ENCODE assay signal across 21 cellular contexts in the genomic region with DNA sequence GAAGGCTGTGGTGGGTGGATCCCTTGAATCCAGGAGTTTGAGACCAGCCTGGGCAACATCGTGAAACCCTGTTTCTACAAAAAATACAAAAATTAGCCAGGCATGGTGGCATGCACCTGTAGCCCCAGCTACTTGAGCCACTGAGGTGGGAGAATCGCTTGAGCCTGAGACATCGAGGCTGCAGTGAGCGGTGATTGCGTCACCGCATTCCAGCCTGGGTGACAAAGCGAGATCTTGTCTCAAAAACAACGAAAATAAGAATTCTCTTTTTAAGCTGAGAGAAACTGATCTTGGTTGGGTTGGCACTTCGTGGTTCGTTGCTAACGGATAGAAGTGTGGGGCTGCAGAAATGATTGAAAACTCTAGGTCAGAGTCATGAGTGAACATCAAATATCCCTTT.
A peak's percentile ranks its signal among the peaks of the same experiment; 100 is the strongest.
DNase-seq lines count a peak whose midpoint lies in the region; ATAC-seq, FAIRE-seq and TF ChIP-seq lines count a peak whose summit lies in the region.
"Had no signal": no experiment of that assay in that cellular context is flagged by ENCODE, and none has a peak within 500 bp of the region (broad histone marks: within the 10 kb centered on the region; RNA-seq: fewer than 3 reads in every experiment).

No MANE protein-coding gene starts in this region.

- DNase-seq in HepG2 (ENCODE audit: low spot score) (no peak), right lobe of liver (no peak), H1 (ENCODE audit: low read depth in 1 of 2, low spot score in 2 of 2) (no peak), GM10266 (ENCODE audit: extremely low spot score) (no peak), T-helper 1 cell (no peak), frontal cortex (ENCODE audit: low spot score in 2 of 2) (no peak)
- DNase-seq: C1 segment of cervical spinal cord; Calu3; CD4-positive, alpha-beta memory T cell; COR-L47; DMS53; DMS79 treated with DMSO at 0.1 percent for 48 hours; H9 had no signal

- no peak overlapping the region for H3K9ac ChIP-seq in HepG2 (ENCODE audit: insufficient read depth, low read depth, low read length)
- no peak overlapping the region for H3K9ac ChIP-seq in H1 (replicated peaks in 1 of 4; ENCODE audit: extremely low read depth in 1 of 4, low read depth in 3 of 4, low read length in 3 of 4)

- peaks cover 0 to 4% of the 10 kb centered on the region in 2 experiments; a peak in 1 of 5 replicates for H3K27me3 ChIP-seq in HepG2 (ENCODE audit: control insufficient read depth in 1 of 2, insufficient read depth in 2 of 2, low read length in 2 of 2)
- no peaks in the 10 kb centered on the region for H3K27me3 ChIP-seq in right lobe of liver
- no peaks in the 10 kb centered on the region for H3K27me3 ChIP-seq in H1 (replicated peaks in 1 of 4; ENCODE audit: control insufficient read depth in 3 of 4, extremely low read depth in 1 of 4, insufficient read depth in 3 of 4, low read length in 3 of 4)

- POLR2A ChIA-PET in HepG2 (lab: Yijun Ruan, JAX) (no interaction called here), H1 (lab: Charles Lee; ENCODE audit: partially characterized antibody) (no interaction called here)

- TF ChIP-seq RAD21 in HepG2 (CRISPR knock-in tag; IDR thresholded peaks at IDR 0.05) (no peak), Ishikawa (IDR thresholded peaks at IDR 0.05; ENCODE audit: low read depth) (no peak), H1 (IDR thresholded peaks at IDR 0.05 in 1 of 2, conservative IDR thresholded peaks at IDR 0.05 in 1 of 2; ENCODE audit: low read depth in 2 of 2, low read length in 2 of 2) (no peak)

- H3K23ac ChIP-seq in H1 (ENCODE audit: insufficient read length): no peak overlapping the region

- H4K20me1 ChIP-seq in HepG2 (ENCODE audit: insufficient read depth, low read length): no peaks in the 10 kb centered on the region
- H4K20me1 ChIP-seq in H1 (replicated peaks in 1 of 2; ENCODE audit: control insufficient read depth in 1 of 2, insufficient read depth in 2 of 2, low read length in 2 of 2): no peaks in the 10 kb centered on the region

- in situ Hi-C loops in HepG2 (cut with HindIII; ENCODE audit: extremely low pct_ligation_motif_present, low pct_unique_long_range_greater_than_20kb): no loop called here

- no peak overlapping the region for H4K8ac ChIP-seq in H1 (ENCODE audit: extremely low read depth, insufficient read depth, low read length)

- TF ChIP-seq POLR2A in HepG2 (IDR thresholded peaks at IDR 0.05; ENCODE audit: insufficient read depth in 1 of 2, low read depth in 2 of 2, low read length in 2 of 2) (no peak), right lobe of liver (IDR thresholded peaks at IDR 0.05) (no peak), H1 (IDR thresholded peaks at IDR 0.05; ENCODE audit: control extremely low read depth in 1 of 2, low read depth in 2 of 2, low read length in 2 of 2) (no peak)

- no peak overlapping the region for H3K56ac ChIP-seq in H1 (replicated peaks; ENCODE audit: insufficient read length, low read depth, low read length)

- CTCF ChIA-PET in HepG2 (lab: Yijun Ruan, JAX; ENCODE audit: low intra/inter-chr PET ratio, low total read pairs): no interaction called here
- CTCF ChIA-PET in H1 (lab: Charles Lee; ENCODE audit: partially characterized antibody): interaction anchor here (1.5 kb wide), 1 partner anchor 33 kb away, joined by 6 read pairs; no protein-coding TSS in a partner anchor

- no peak for FAIRE-seq in HepG2 (lab: Jason Lieb, UNC)
- FAIRE-seq in H1 (lab: Jason Lieb, UNC): no peak
- no peak for FAIRE-seq in frontal cortex (lab: Jason Lieb, UNC)
- FAIRE-seq: A204.1, G401.6, GM12878, GM18507 had no signal

- H3K4me1 ChIP-seq in HepG2 (ENCODE audit: insufficient read depth, low read length): no peaks in the 10 kb centered on the region
- H3K4me1 ChIP-seq in right lobe of liver: no peaks in the 10 kb centered on the region
- H3K4me1 ChIP-seq in H1 (replicated peaks in 1 of 4; ENCODE audit: control insufficient read depth in 3 of 4, insufficient read depth in 4 of 4, low read length in 3 of 4): no peaks in the 10 kb centered on the region

- H4K91ac ChIP-seq in H1 (replicated peaks; ENCODE audit: insufficient read length, low read length): no peak overlapping the region

- no peak overlapping the region for H3K4me2 ChIP-seq in HepG2 (ENCODE audit: low read depth, low read length)
- no peak overlapping the region for H3K4me2 ChIP-seq in H1 (ENCODE audit: insufficient read depth in 1 of 2, low read depth in 2 of 2, low read length in 2 of 2)

- H2BK120ac ChIP-seq in H1 (replicated peaks; ENCODE audit: low read depth, low read length): no peak overlapping the region

- no peak overlapping the region for H4K5ac ChIP-seq in H1 (ENCODE audit: insufficient read length, low read depth, low read length)

- no TSS peak for BruUV-seq in HepG2 (replicated peaks; lab: Mats Ljungman, UMichigan)

- H3K9me3 ChIP-seq in HepG2 (ENCODE audit: low read length): no peaks in the 10 kb centered on the region
- H3K9me3 ChIP-seq in right lobe of liver: no peaks in the 10 kb centered on the region
- no peaks in the 10 kb centered on the region for H3K9me3 ChIP-seq in H1 (ENCODE audit: insufficient read depth in 2 of 2, low read depth in 1 of 2, low read length in 1 of 2)

- ATAC-seq in HepG2 (no peak), right lobe of liver (no peak), GM18502 (IDR thresholded peaks at IDR 0.05; ENCODE audit: poor library complexity, unreplicated experiment) (no peak)
- ATAC-seq: GM12878, HCT116 had no signal

- no peak for TF ChIP-seq EP300 in HepG2 (IDR thresholded peaks at IDR 0.05; ENCODE audit: low read depth in 2 of 2, low read length in 2 of 2)
- no peak for TF ChIP-seq EP300 in HepG2 (CRISPR knock-in tag; IDR thresholded peaks at IDR 0.05; ENCODE audit: borderline replicate concordance)
- TF ChIP-seq EP300 in Ishikawa (IDR thresholded peaks at IDR 0.05; ENCODE audit: borderline replicate concordance): no peak
- TF ChIP-seq EP300 in H1 (IDR thresholded peaks at IDR 0.05; ENCODE audit: borderline replicate concordance in 1 of 2, low read depth in 2 of 2, low read length in 2 of 2): no peak

- TF ChIP-seq CTCF in HepG2 (CRISPR knock-in tag; IDR thresholded peaks at IDR 0.05) (no peak), right lobe of liver (IDR thresholded peaks at IDR 0.05) (no peak), H1 (IDR thresholded peaks at IDR 0.05; ENCODE audit: control extremely low read depth in 1 of 3, insufficient read depth in 1 of 3, low read depth in 1 of 3, low read length in 3 of 3) (no peak), GM10266 (IDR thresholded peaks at IDR 0.05; ENCODE audit: control insufficient read depth, insufficient read depth, low read depth, missing control alignments) (no peak)

- H3K79me2 ChIP-seq in HepG2 (ENCODE audit: insufficient read depth, low read length) (no peaks in the 10 kb centered on the region), H1 (ENCODE audit: control insufficient read depth in 1 of 2, insufficient read depth in 2 of 2, low read length in 2 of 2) (no peaks in the 10 kb centered on the region)

- intact Hi-C loops in HepG2 (cut with micrococcal nuclease; ENCODE audit: unreplicated experiment): no loop called here
- intact Hi-C loops in right lobe of liver (cut with DNase I): no loop called here

- H2BK20ac ChIP-seq in H1 (ENCODE audit: low read length): no peak overlapping the region

- no peak overlapping the region for H3K4ac ChIP-seq in H1 (replicated peaks; ENCODE audit: insufficient read length, low read depth, low read length)

- H3K4me3 ChIP-seq in HepG2 (replicated peaks in 1 of 3; ENCODE audit: insufficient read depth in 1 of 3, low read depth in 2 of 3, low read length in 3 of 3) (no peak overlapping the region), right lobe of liver (no peak overlapping the region), H1 (ENCODE audit: extremely low read depth in 1 of 4, insufficient read depth in 2 of 4, low read depth in 3 of 4, low read length in 4 of 4) (no peak overlapping the region)
- H3K4me3 ChIP-seq: GM12878 had no signal

- H3K27ac ChIP-seq in HepG2 (ENCODE audit: extremely low read length, insufficient read depth, low read length) (no peak overlapping the region), right lobe of liver (no peak overlapping the region), H1 (ENCODE audit: low read depth, low read length) (no peak overlapping the region)
- H3K27ac ChIP-seq: 22Rv1 had no signal

- no peaks in the 10 kb centered on the region for H3K36me3 ChIP-seq in HepG2 (replicated peaks in 1 of 2; ENCODE audit: control insufficient read depth in 1 of 2, insufficient read depth in 2 of 2, low read length in 2 of 2)
- no peaks in the 10 kb centered on the region for H3K36me3 ChIP-seq in right lobe of liver
- no peaks in the 10 kb centered on the region for H3K36me3 ChIP-seq in H1 (ENCODE audit: control insufficient read depth in 2 of 4, insufficient read depth in 4 of 4, low read length in 3 of 4)

- H2AFZ ChIP-seq in HepG2 (ENCODE audit: low read length) (no peak overlapping the region), H1 (ENCODE audit: low read length) (no peak overlapping the region)

- no peaks in the 10 kb centered on the region for H3K23me2 ChIP-seq in H1 (ENCODE audit: low read depth, low read length)

- H3K18ac ChIP-seq in H1 (ENCODE audit: extremely low read depth, low read length): no peak overlapping the region

- WGBS in HepG2 (ENCODE audit: low lambda C conversion rate): 55% methylated on average over 11 of the region's 11 CpGs
- 88% methylated on average over 11 of the region's 11 CpGs for WGBS in right lobe of liver (ENCODE audit: insufficient coverage, low coverage, low lambda C conversion rate, missing lambda C conversion rate)
- WGBS in H1 (ENCODE audit: extremely low coverage in 1 of 2, insufficient coverage in 1 of 2, insufficient read length in 1 of 2, insufficient replicate concordance in 2 of 2, low coverage in 1 of 2, low lambda C conversion rate in 2 of 2, missing lambda C conversion rate in 1 of 2), 2 experiments: 89% methylated on average over 11 of the region's 11 CpGs; no CpG with 5 or more reads in 1 of the 2 experiments

- H2BK12ac ChIP-seq in H1 (ENCODE audit: low read depth, low read length): no peak overlapping the region

- H2BK5ac ChIP-seq in H1 (ENCODE audit: low read depth, low read length): no peak overlapping the region

- H2AK5ac ChIP-seq in H1 (ENCODE audit: low read depth, low read length): no peak overlapping the region

- no peaks in the 10 kb centered on the region for H3K79me1 ChIP-seq in H1 (ENCODE audit: low read depth, low read length)

- no peak overlapping the region for H3K14ac ChIP-seq in H1 (ENCODE audit: insufficient read length)

- no peak overlapping the region for H2BK15ac ChIP-seq in H1 (ENCODE audit: low read length)

TF ChIP-seq in HepG2, 621 proteins besides CTCF, POLR2A, EP300 and RAD21 (continues in another document):
- TF ChIP-seq ZNF816 (CRISPR knock-in tag; IDR thresholded peaks at IDR 0.05; ENCODE audit: borderline replicate concordance) (no peak), CHD2 (IDR thresholded peaks at IDR 0.05; ENCODE audit: low read depth, low read length) (no peak)

TF ChIP-seq in Ishikawa, 13 proteins besides CTCF, POLR2A, EP300 and RAD21:
- TF ChIP-seq NFIC (IDR thresholded peaks at IDR 0.05) (no peak), CEBPB (IDR thresholded peaks at IDR 0.05) (0 out of 2 replicates have a peak, but pooled peaks have one; percentile 22)

TF ChIP-seq in H1, 55 proteins besides CTCF, POLR2A, EP300 and RAD21 (continues in another document):
- TF ChIP-seq HDAC6 (IDR thresholded peaks at IDR 0.05; ENCODE audit: low read depth, low read length): no peak
- TF ChIP-seq PHF8 (conservative IDR thresholded peaks at IDR 0.05; ENCODE audit: low read depth, low read length): no peak
- TF ChIP-seq TEAD4 (IDR thresholded peaks at IDR 0.05; ENCODE audit: low read depth, low read length): peak; percentile 63
